In genomic region chr20:47780990-47781389, GRCh38 we compare ENCODE assay signal across 20 cellular contexts. TPM values are rescaled to one million over a fixed set of nuclear protein-coding genes. Genes with fewer than 3 reads are reported as not detected.
DNase-seq lines count a peak whose midpoint lies in the region; ATAC-seq and TF ChIP-seq lines count a peak whose summit lies in the region.
"Had no signal": no experiment of that assay in that cellular context is flagged by ENCODE, and none has a peak within 500 bp of the region (broad histone marks: within the 10 kb centered on the region; RNA-seq: fewer than 3 reads in every experiment).

No MANE protein-coding gene starts in this region.

- H3K9me3 Mint-ChIP-seq in progenitor cell of endocrine pancreas (ENCODE audit: low read depth) = no peaks in the 10 kb centered on the region
- peaks cover 0 to 6% (median 1%) of the 10 kb centered on the region in 8 donors for H3K9me3 Mint-ChIP-seq in CD4-positive, alpha-beta memory T cell
- H3K9me3 Mint-ChIP-seq: CD4-positive, CD25-positive, alpha-beta regulatory T cell had no signal

- no peak for DNase-seq in mammary epithelial cell
- DNase-seq in breast epithelium (ENCODE audit: low spot score in 2 of 2) = no peak
- DNase-seq in HFF-Myc (ENCODE audit: extremely low read depth, low read depth) = no peak
- DNase-seq in choroid plexus epithelial cell (ENCODE audit: low read depth) = no peak
- DNase-seq in progenitor cell of endocrine pancreas (ENCODE audit: low spot score, unreplicated experiment) = no peak
- DNase-seq in foreskin keratinocyte = no peak
- DNase-seq in CD4-positive, alpha-beta memory T cell = no peak
- DNase-seq in GM13976 (ENCODE audit: low spot score) = no peak
- DNase-seq: Caco-2; CD4-positive, CD25-positive, alpha-beta regulatory T cell; EL; GOT3; MV-4-11; NCI-H2227 treated with DMSO at 0.1 percent for 48 hours; NCI-H82; OCI-M1; SIG-M5 had no signal

- H3K9me3 ChIP-seq in mammary epithelial cell (replicated peaks; ENCODE audit: insufficient read depth, low read length) (no peaks in the 10 kb centered on the region), breast epithelium (peaks cover 0 to 3% of the 10 kb centered on the region in 2 donors)
- no peaks in the 10 kb centered on the region for H3K9me3 ChIP-seq in CD4-positive, alpha-beta memory T cell (ENCODE audit: control insufficient read depth in 1 of 2, low read length in 2 of 2)
- H3K9me3 ChIP-seq: Caco-2 had no signal

- no peak overlapping the region for H3K4me2 ChIP-seq in mammary epithelial cell (ENCODE audit: insufficient read depth, low read depth, low read length)
- H3K4me2 ChIP-seq: KMS-11 had no signal

- H3K27ac Mint-ChIP-seq in progenitor cell of endocrine pancreas = no peak overlapping the region
- H3K27ac Mint-ChIP-seq in CD4-positive, alpha-beta memory T cell = no peak overlapping the region
- H3K27ac Mint-ChIP-seq: B cell; CD4-positive, CD25-positive, alpha-beta regulatory T cell had no signal

- H3K4me1 Mint-ChIP-seq in progenitor cell of endocrine pancreas (ENCODE audit: low read depth) = peaks cover 11% of the 10 kb centered on the region
- H3K4me1 Mint-ChIP-seq in CD4-positive, alpha-beta memory T cell = peaks cover 0 to 11% (median 5%) of the 10 kb centered on the region in 4 donors

- BruUV-seq in mammary epithelial cell (replicated peaks; lab: Mats Ljungman, UMichigan) = no TSS peak

- peaks cover 2% of the 10 kb centered on the region for H3K36me3 Mint-ChIP-seq in progenitor cell of endocrine pancreas (ENCODE audit: insufficient read depth)
- peaks cover 0 to 6% of the 10 kb centered on the region in 2 donors for H3K36me3 Mint-ChIP-seq in CD4-positive, alpha-beta memory T cell
- H3K36me3 Mint-ChIP-seq: CD4-positive, CD25-positive, alpha-beta regulatory T cell had no signal

- H3K36me3 ChIP-seq in mammary epithelial cell (ENCODE audit: insufficient read depth, low read length) = peaks cover 3% of the 10 kb centered on the region
- H3K36me3 ChIP-seq in breast epithelium = no peaks in the 10 kb centered on the region
- no peaks in the 10 kb centered on the region for H3K36me3 ChIP-seq in CD4-positive, alpha-beta memory T cell (ENCODE audit: insufficient read depth, low read length)

- in situ Hi-C loops in mammary epithelial cell (cut with MboI; ENCODE audit: low sequenced_read_pairs in 2 of 2) = loop anchor here (5.0 to 10.0 kb wide), 5 partner anchors 414 to 844 kb away; no protein-coding TSS in a partner anchor
- in situ Hi-C loops in GM13976 (cut with MboI; ENCODE audit: low sequenced_read_pairs, unreplicated experiment) = loop anchor here (10.0 kb wide), 1 partner anchor 834 kb away; no protein-coding TSS in a partner anchor

- CTCF ChIA-PET in mammary epithelial cell (lab: Charles Lee; ENCODE audit: low non-redundant PET) = no interaction called here
- CTCF ChIA-PET in CD4-positive, alpha-beta memory T cell (lab: Charles Lee; ENCODE audit: partially characterized antibody) = no interaction called here

- peaks cover 89% of the 10 kb centered on the region for H3K79me2 ChIP-seq in mammary epithelial cell (ENCODE audit: insufficient read depth, low read length)

- H3K4me3 Mint-ChIP-seq in progenitor cell of endocrine pancreas (ENCODE audit: low read depth) = no peak overlapping the region
- H3K4me3 Mint-ChIP-seq in CD4-positive, alpha-beta memory T cell = no peak overlapping the region
- H3K4me3 Mint-ChIP-seq: B cell; CD4-positive, CD25-positive, alpha-beta regulatory T cell had no signal

- H3K27me3 ChIP-seq in mammary epithelial cell (ENCODE audit: insufficient read depth, low read length) = no peaks in the 10 kb centered on the region
- H3K27me3 ChIP-seq in breast epithelium = no peaks in the 10 kb centered on the region
- H3K27me3 ChIP-seq in foreskin keratinocyte = no peaks in the 10 kb centered on the region
- H3K27me3 ChIP-seq in CD4-positive, alpha-beta memory T cell (ENCODE audit: insufficient read depth, low read length) = peaks cover 20% of the 10 kb centered on the region

- TF ChIP-seq CTCF in mammary epithelial cell (conservative IDR thresholded peaks at IDR 0.05 in 1 of 2, IDR thresholded peaks at IDR 0.05 in 1 of 2; ENCODE audit: extremely low read depth in 1 of 2, insufficient read depth in 1 of 2, low read depth in 1 of 2, low read length in 2 of 2) = peak; percentile 9 to 16
- TF ChIP-seq CTCF in breast epithelium (IDR thresholded peaks at IDR 0.05) = no peak
- peak; percentile 6 for TF ChIP-seq CTCF in HFF-Myc (IDR thresholded peaks at IDR 0.05; ENCODE audit: low read depth, low read length, missing control alignments)
- TF ChIP-seq CTCF in choroid plexus epithelial cell (conservative IDR thresholded peaks at IDR 0.05; ENCODE audit: low read depth, low read length) = peak; percentile 22
- TF ChIP-seq CTCF in progenitor cell of endocrine pancreas (IDR thresholded peaks at IDR 0.05; ENCODE audit: unreplicated experiment) = peak; percentile 20
- no peak for TF ChIP-seq CTCF in foreskin keratinocyte (conservative IDR thresholded peaks at IDR 0.05)
- no peak for TF ChIP-seq CTCF in GM13976 (IDR thresholded peaks at IDR 0.05; ENCODE audit: borderline replicate concordance, control extremely low read depth, extremely low read depth, insufficient read depth, missing control alignments)

- POLR2A ChIA-PET in CD4-positive, alpha-beta memory T cell (lab: Charles Lee; ENCODE audit: partially characterized antibody) = no interaction called here

- WGBS in mammary epithelial cell (ENCODE audit: low coverage, missing lambda C conversion rate) = 99% methylated on average over 5 of the region's 5 CpGs

- H3K27me3 Mint-ChIP-seq in progenitor cell of endocrine pancreas = peaks cover 2% of the 10 kb centered on the region
- H3K27me3 Mint-ChIP-seq in CD4-positive, alpha-beta memory T cell = peaks cover 23 to 29% of the 10 kb centered on the region in 2 donors

- H3K4me3 ChIP-seq in mammary epithelial cell (replicated peaks in 1 of 3; ENCODE audit: insufficient read depth in 1 of 3, low read depth in 2 of 3, low read length in 3 of 3) (no peak overlapping the region), breast epithelium (no peak overlapping the region), HFF-Myc (replicated peaks; ENCODE audit: low read depth, low read length) (no peak overlapping the region), choroid plexus epithelial cell (ENCODE audit: low read depth, low read length) (no peak overlapping the region)
- no peak overlapping the region for H3K4me3 ChIP-seq in CD4-positive, alpha-beta memory T cell (ENCODE audit: low read length in 2 of 2)

- H3K4me1 ChIP-seq in mammary epithelial cell (ENCODE audit: insufficient read depth, low read length) = peaks cover 19% of the 10 kb centered on the region
- peaks cover 6 to 7% of the 10 kb centered on the region in 2 donors for H3K4me1 ChIP-seq in breast epithelium
- H3K4me1 ChIP-seq in foreskin keratinocyte = peaks cover 5% of the 10 kb centered on the region
- H3K4me1 ChIP-seq in CD4-positive, alpha-beta memory T cell (ENCODE audit: insufficient read depth, low read length) = peaks cover 6% of the 10 kb centered on the region

- dilution Hi-C loops in mammary epithelial cell (cut with HindIII; ENCODE audit: low sequenced_read_pairs) = loop anchor here (5.0 to 10.0 kb wide), 4 partner anchors 91 to 841 kb away; no protein-coding TSS in a partner anchor

- H2AFZ ChIP-seq in mammary epithelial cell (ENCODE audit: low read depth, low read length) = no peak overlapping the region

- H4K20me1 ChIP-seq in mammary epithelial cell (ENCODE audit: insufficient read depth, low read length) = no peaks in the 10 kb centered on the region

- no peak for ATAC-seq in foreskin keratinocyte
- ATAC-seq: SK-N-SH treated with all-trans-retinoic acid at 6 μM for 48 hours had no signal

- no peak overlapping the region for H3K27ac ChIP-seq in mammary epithelial cell (ENCODE audit: insufficient read depth, low read depth, low read length)
- H3K27ac ChIP-seq in breast epithelium = no peak overlapping the region
- no peak overlapping the region for H3K27ac ChIP-seq in foreskin keratinocyte
- no peak overlapping the region for H3K27ac ChIP-seq in CD4-positive, alpha-beta memory T cell (ENCODE audit: low read depth, low read length)
- H3K27ac ChIP-seq: KMS-11 had no signal

- no peak for TF ChIP-seq POLR2A in breast epithelium (IDR thresholded peaks at IDR 0.05)

- intact Hi-C loops in mammary epithelial cell (cut with micrococcal nuclease) (loop anchor here (5.0 kb wide), 2 partner anchors 104 to 119 kb away; no protein-coding TSS in a partner anchor), breast epithelium (cut with DNase I; ENCODE audit: low total_unique reads) (no loop called here)
- intact Hi-C loops in CD4-positive, alpha-beta memory T cell (cut with micrococcal nuclease) = no loop called here

- H3K9ac ChIP-seq in mammary epithelial cell (ENCODE audit: insufficient read depth, low read length) = no peak overlapping the region
- H3K9ac ChIP-seq: KMS-11 had no signal

RNA-seq across cellular contexts. Expression of gene SULF2, which starts 4.3 kb away (rescaled TPM):
- 100 to 1,000 TPM; 256 to 276 TPM for total RNA-seq in mammary epithelial cell
- 44.0 TPM for polyA plus RNA-seq in mammary epithelial cell
- polyA minus RNA-seq in mammary epithelial cell = 176 TPM
- total RNA-seq in breast epithelium = 10 to 100 TPM; 36.3 to 62.5 (median 58.0) TPM
- 94.5 and 104 TPM in 2 replicates for total RNA-seq in progenitor cell of endocrine pancreas
- total RNA-seq in foreskin keratinocyte = 230 and 277 TPM in 2 replicates
- polyA plus RNA-seq in foreskin keratinocyte = 153 and 180 TPM in 2 replicates
- 1 to 10 TPM in 1 of 2 experiments, under 1 TPM in 1; 0.55 to 1.3 TPM for total RNA-seq in CD4-positive, alpha-beta memory T cell
- polyA plus RNA-seq in CD4-positive, alpha-beta memory T cell = under 1 TPM; 0.16 to 0.55 TPM
- total RNA-seq: CD4-positive, CD25-positive, alpha-beta regulatory T cell had no signal

Comparison
In these comparisons a context has a peak if more than half of its experiments do, and no peak if none do; other contexts are left out.
1. CTCF ChIP-seq: peak in mammary epithelial cell (2 of 2), HFF-Myc (single experiment), choroid plexus epithelial cell (single experiment) and progenitor cell of endocrine pancreas (single experiment); none in breast epithelium (0 of 3), foreskin keratinocyte (single experiment) and GM13976 (single experiment).
2. RNA of gene SULF2, which starts 4.3 kb away (total RNA-seq): 256 to 276 TPM in mammary epithelial cell, 230 to 277 TPM in foreskin keratinocyte, 94.5 to 104 TPM in progenitor cell of endocrine pancreas and 36.3 to 62.5 TPM in breast epithelium; 0.55 to 1.3 TPM in CD4-positive, alpha-beta memory T cell; every median in the first group is over 10 times any median in the second.